In genomic region chr12:11877869-11878780, GRCh38 we compare ENCODE assay signal across 9 cellular contexts.
DNase-seq lines count a peak whose midpoint lies in the region; ATAC-seq and TF ChIP-seq lines count a peak whose summit lies in the region.
"Had no signal": no experiment of that assay in that cellular context is flagged by ENCODE, and none has a peak within 500 bp of the region (broad histone marks: within the 10 kb centered on the region; RNA-seq: fewer than 3 reads in every experiment).

No MANE protein-coding gene starts in this region.

- peak overlapping the region in 2 of 11 experiments; percentile 18 to 47; a peak in 1 of 22 replicates for H3K9ac ChIP-seq in BLaER1 treated with 17β-estradiol and CSF1 and Interleukin-3, amounts not matched to agents 10 nM and 100 nM

- H3K27me3 ChIP-seq in BLaER1 treated with 17β-estradiol and CSF1 and Interleukin-3, amounts not matched to agents 10 nM and 100 nM = no peaks in the 10 kb centered on the region
- no peaks in the 10 kb centered on the region for H3K27me3 ChIP-seq in brain microvascular endothelial cell (replicated peaks)
- no peaks in the 10 kb centered on the region for H3K27me3 ChIP-seq in aorta (ENCODE audit: control insufficient read depth in 1 of 2, insufficient read depth in 2 of 2, low read length in 1 of 2)

- TF ChIP-seq CTCF in brain microvascular endothelial cell (IDR thresholded peaks at IDR 0.05; ENCODE audit: low read depth, low read length, missing control alignments) (no peak), GM13976 (IDR thresholded peaks at IDR 0.05; ENCODE audit: borderline replicate concordance, control extremely low read depth, extremely low read depth, insufficient read depth, missing control alignments) (no peak)

- 54 to 55% methylated on average over 14 of the region's 14 CpGs for WGBS in aorta, 2 donors

- peaks cover 36 to 76% (median 39%) of the 10 kb centered on the region in 10 experiments for H3K4me1 ChIP-seq in BLaER1 treated with 17β-estradiol and CSF1 and Interleukin-3, amounts not matched to agents 10 nM and 100 nM
- H3K4me1 ChIP-seq in aorta (ENCODE audit: control insufficient read depth in 1 of 2, insufficient read depth in 2 of 2, low read length in 2 of 2) = peaks cover 0 to 5% of the 10 kb centered on the region in 2 donors

- H4K20me1 ChIP-seq in BLaER1 treated with 17β-estradiol and CSF1 and Interleukin-3, amounts not matched to agents 10 nM and 100 nM = peaks cover 0 to 49% (median 19%) of the 10 kb centered on the region in 11 experiments; a peak in 13 of 22 replicates

- peak in 2 of 3 experiments; percentile 80 to 94 for DNase-seq in NCI-H1417 (lab: John Stamatoyannopoulos, UW)
- DNase-seq in brain microvascular endothelial cell = peak; percentile 85
- DNase-seq in left colon = peak; percentile 69 to 74
- peak in 1 of 2 donors; percentile 62 for DNase-seq in aorta
- no peak for DNase-seq in GM13976 (ENCODE audit: low spot score)
- DNase-seq: activated naive CD8-positive, alpha-beta T cell treated with anti-CD3 and anti-CD28 coated beads, Interleukin-2, amount 10 ng/mL, durations not matched to agents 7 days and 5 days had no signal

- intact Hi-C loops in left colon (cut with DNase I, micrococcal nuclease) = no loop called here
- intact Hi-C loops in aorta (cut with DNase I) = loop anchor here in 1 of 2 donors (5.0 kb wide), 1 partner anchor 46 kb away; no protein-coding TSS in a partner anchor

- ATAC-seq in left colon (peak; percentile 66), aorta (ENCODE audit: low FRiP score) (peak; percentile 76), GM19467 (IDR thresholded peaks at IDR 0.05; ENCODE audit: unreplicated experiment) (no peak), HG03439 (IDR thresholded peaks at IDR 0.05; ENCODE audit: unreplicated experiment) (no peak)

- in situ Hi-C loops in brain microvascular endothelial cell (cut with HindIII; ENCODE audit: low pct_ligation_motif_present, low sequenced_read_pairs) (no loop called here), GM13976 (cut with MboI; ENCODE audit: low sequenced_read_pairs, unreplicated experiment) (no loop called here)

- H3K4me2 ChIP-seq in BLaER1 treated with 17β-estradiol and CSF1 and Interleukin-3, amounts not matched to agents 10 nM and 100 nM = peak overlapping the region; percentile 51 to 77 (median 66)

- peaks cover 36 to 83% (median 67%) of the 10 kb centered on the region in 11 experiments for H3K36me3 ChIP-seq in BLaER1 treated with 17β-estradiol and CSF1 and Interleukin-3, amounts not matched to agents 10 nM and 100 nM
- H3K36me3 ChIP-seq in brain microvascular endothelial cell (replicated peaks) (no peaks in the 10 kb centered on the region), aorta (ENCODE audit: control insufficient read depth in 1 of 2, insufficient read depth in 2 of 2, low read length in 1 of 2) (no peaks in the 10 kb centered on the region)

- H3K9me3 ChIP-seq in BLaER1 treated with 17β-estradiol and CSF1 and Interleukin-3, amounts not matched to agents 10 nM and 100 nM (replicated peaks in 1 of 11) = peaks cover 0 to 5% (median 0%) of the 10 kb centered on the region in 11 experiments; a peak in 2 of 22 replicates
- no peaks in the 10 kb centered on the region for H3K9me3 ChIP-seq in aorta (ENCODE audit: control insufficient read depth, low read length)

- no peak overlapping the region for H3K4me3 ChIP-seq in BLaER1 treated with 17β-estradiol and CSF1 and Interleukin-3, amounts not matched to agents 10 nM and 100 nM
- H3K4me3 ChIP-seq in brain microvascular endothelial cell (ENCODE audit: low read depth, low read length) (no peak overlapping the region), aorta (ENCODE audit: low read length in 2 of 2) (no peak overlapping the region)

- H3K27ac ChIP-seq in BLaER1 treated with 17β-estradiol and CSF1 and Interleukin-3, amounts not matched to agents 10 nM and 100 nM = peak overlapping the region in 2 of 11 experiments; percentile 2 to 30; a peak in 4 of 22 replicates
- H3K27ac ChIP-seq in brain microvascular endothelial cell (peak overlapping the region; percentile 53), aorta (ENCODE audit: low read depth in 1 of 2, low read length in 2 of 2) (peak overlapping the region in 1 of 2 donors; percentile 31)

Comparison
In these comparisons a context has a peak if more than half of its experiments do, and no peak if none do; other contexts are left out.
1. ATAC-seq: peak in left colon (single experiment) and aorta (single experiment); none in GM19467 (single experiment) and HG03439 (single experiment).